8 cellular contexts compared by ENCODE assay signal in genomic region chr1:15408890-15409399, GRCh38. TPM values are rescaled to one million over a fixed set of nuclear protein-coding genes. Genes with fewer than 3 reads are reported as not detected.
DNase-seq lines count a peak whose midpoint lies in the region; ATAC-seq and TF ChIP-seq lines count a peak whose summit lies in the region.

No MANE protein-coding gene starts in this region.

- peak overlapping the region; percentile 91 to 100 (median 97); a peak in 21 of 22 replicates for H3K9ac ChIP-seq in BLaER1 treated with 17β-estradiol and CSF1 and Interleukin-3, amounts not matched to agents 10 nM and 100 nM
- H3K9ac ChIP-seq in Loucy (ENCODE audit: low read depth, low read length, poor library complexity, severe bottlenecking) (peak overlapping the region; percentile 85), colonic mucosa (ENCODE audit: low read depth in 2 of 2, low read length in 2 of 2) (peak overlapping the region; percentile 61 to 94)

- H3K4me1 Mint-ChIP-seq in nephron: peaks cover 33% of the 10 kb centered on the region

- no peaks in the 10 kb centered on the region for H3K9me2 ChIP-seq in Loucy (replicated peaks; ENCODE audit: low read depth, low read length)

- H3K4me2 ChIP-seq in BLaER1 treated with 17β-estradiol and CSF1 and Interleukin-3, amounts not matched to agents 10 nM and 100 nM: peak overlapping the region; percentile 91 to 99 (median 97)
- H3K4me2 ChIP-seq in Loucy (ENCODE audit: low read depth, low read length, poor library complexity, severe bottlenecking): peak overlapping the region; percentile 97

- ATAC-seq in GM19397 (IDR thresholded peaks at IDR 0.05; ENCODE audit: unreplicated experiment): no peak
- ATAC-seq in HG02623 (IDR thresholded peaks at IDR 0.05; ENCODE audit: unreplicated experiment): no peak

- peak overlapping the region; percentile 73 to 99 (median 94) for H3K4me3 ChIP-seq in BLaER1 treated with 17β-estradiol and CSF1 and Interleukin-3, amounts not matched to agents 10 nM and 100 nM
- peak overlapping the region; percentile 94 for H3K4me3 ChIP-seq in Loucy (ENCODE audit: low read length, poor library complexity, severe bottlenecking)
- peak overlapping the region; percentile 81 for H3K4me3 ChIP-seq in colonic mucosa

- no peaks in the 10 kb centered on the region for H3K9me3 Mint-ChIP-seq in nephron

- DNase-seq in colonic mucosa: no peak
- DNase-seq in NCI-H1930 (lab: John Stamatoyannopoulos, UW): no peak
- no peak for DNase-seq in COLO668 (lab: John Stamatoyannopoulos, UW; ENCODE audit: unreplicated experiment)

- no peaks in the 10 kb centered on the region for H3K36me3 Mint-ChIP-seq in nephron (ENCODE audit: low read depth)

- H3K36me3 ChIP-seq in BLaER1 treated with 17β-estradiol and CSF1 and Interleukin-3, amounts not matched to agents 10 nM and 100 nM: peaks cover 6 to 21% (median 20%) of the 10 kb centered on the region in 11 experiments
- H3K36me3 ChIP-seq in Loucy (ENCODE audit: insufficient read depth, low read length) (no peaks in the 10 kb centered on the region), colonic mucosa (no peaks in the 10 kb centered on the region)

- H3K27ac Mint-ChIP-seq in nephron: peak overlapping the region in 2 of 3 experiments; percentile 59 to 80

- intact Hi-C loops in colonic mucosa (cut with DNase I): no loop called here

- TF ChIP-seq CTCF in Loucy (conservative IDR thresholded peaks at IDR 0.05; ENCODE audit: low read length) (no peak), colonic mucosa (IDR thresholded peaks at IDR 0.05) (no peak), nephron (IDR thresholded peaks at IDR 0.05; ENCODE audit: unreplicated experiment in 3 of 3) (no peak)

- peaks cover 30% of the 10 kb centered on the region for H3K27me3 Mint-ChIP-seq in nephron (ENCODE audit: low read depth)

- H3K4me1 ChIP-seq in BLaER1 treated with 17β-estradiol and CSF1 and Interleukin-3, amounts not matched to agents 10 nM and 100 nM: peaks cover 17 to 30% (median 28%) of the 10 kb centered on the region in 10 experiments
- peaks cover 42% of the 10 kb centered on the region for H3K4me1 ChIP-seq in Loucy (ENCODE audit: insufficient read depth, low read length, poor library complexity, severe bottlenecking)
- peaks cover 14% of the 10 kb centered on the region for H3K4me1 ChIP-seq in colonic mucosa

- H3K27me3 ChIP-seq in BLaER1 treated with 17β-estradiol and CSF1 and Interleukin-3, amounts not matched to agents 10 nM and 100 nM: peaks cover 0 to 17% (median 8%) of the 10 kb centered on the region in 11 experiments; a peak in 8 of 22 replicates
- H3K27me3 ChIP-seq in Loucy (ENCODE audit: insufficient read depth, low read length, poor library complexity, severe bottlenecking) (no peaks in the 10 kb centered on the region), colonic mucosa (no peaks in the 10 kb centered on the region)

- H3K4me3 Mint-ChIP-seq in nephron: peak overlapping the region; percentile 87 to 92 (median 90)

- peaks cover 16 to 32% (median 24%) of the 10 kb centered on the region in 11 experiments; a peak in 21 of 22 replicates for H4K20me1 ChIP-seq in BLaER1 treated with 17β-estradiol and CSF1 and Interleukin-3, amounts not matched to agents 10 nM and 100 nM
- peaks cover 36% of the 10 kb centered on the region for H4K20me1 ChIP-seq in Loucy (ENCODE audit: insufficient read depth, low read length, poor library complexity, severe bottlenecking)

- peak overlapping the region; percentile 83 to 99 (median 93); a peak in 21 of 22 replicates for H3K27ac ChIP-seq in BLaER1 treated with 17β-estradiol and CSF1 and Interleukin-3, amounts not matched to agents 10 nM and 100 nM
- peak overlapping the region; percentile 76 for H3K27ac ChIP-seq in colonic mucosa

- H3K79me2 ChIP-seq in Loucy (ENCODE audit: insufficient read depth, low read length): peaks cover 41% of the 10 kb centered on the region

- peaks cover 5% of the 10 kb centered on the region; the same call in 1 of the 2 replicates for H3F3A ChIP-seq in Loucy (ENCODE audit: low read depth)

- peak overlapping the region; percentile 87 for H2AFZ ChIP-seq in Loucy (ENCODE audit: low read length)

- H3K9me3 ChIP-seq in BLaER1 treated with 17β-estradiol and CSF1 and Interleukin-3, amounts not matched to agents 10 nM and 100 nM (replicated peaks in 1 of 11): no peaks in the 10 kb centered on the region
- no peaks in the 10 kb centered on the region for H3K9me3 ChIP-seq in Loucy (ENCODE audit: insufficient read depth, low read depth, low read length)
- no peaks in the 10 kb centered on the region for H3K9me3 ChIP-seq in colonic mucosa

RNA-seq across cellular contexts. Expression of gene EFHD2, which starts 0.7 kb away (rescaled TPM):
- 100 to 1,000 TPM; 160 to 191 TPM for total RNA-seq in colonic mucosa

RNA-seq across cellular contexts. Expression of gene CTRC, which starts 29.3 kb away (rescaled TPM):
- total RNA-seq in colonic mucosa: 1 to 10 TPM in 1 of 2 donors, not detected in 1; 6.0 TPM

RNA-seq across cellular contexts. Expression of gene CELA2A, which starts 47.6 kb away (rescaled TPM):
- 1 to 10 TPM in 1 of 2 donors, not detected in 1; 3.6 TPM for total RNA-seq in colonic mucosa
